In genomic region chr3:42214064-42214463, GRCh38 we compare ENCODE assay signal across 11 cellular contexts. TPM values are rescaled to one million over a fixed set of nuclear protein-coding genes. Genes with fewer than 3 reads are reported as not detected.
DNase-seq lines count a peak whose midpoint lies in the region; ATAC-seq and TF ChIP-seq lines count a peak whose summit lies in the region.
"Had no signal": no experiment of that assay in that cellular context is flagged by ENCODE, and none has a peak within 500 bp of the region (broad histone marks: within the 10 kb centered on the region; RNA-seq: fewer than 3 reads in every experiment).

No MANE protein-coding gene starts in this region.

- TF ChIP-seq POLR2A in Peyer's patch (IDR thresholded peaks at IDR 0.05) (no peak), gastrocnemius medialis (IDR thresholded peaks at IDR 0.05) (no peak)

- H3K4me3 ChIP-seq in Peyer's patch, result no peak overlapping the region
- H3K4me3 ChIP-seq in gastrocnemius medialis, result no peak overlapping the region

- no peaks in the 10 kb centered on the region for H3K27me3 Mint-ChIP-seq in T-helper 1 cell treated with Interleukin-12 subunit alpha and Interleukin-12 subunit beta and Interleukin-4 antibody, amounts not matched to agents 30 μg/mL and 1 μg/mL, for 36 hours (ENCODE audit: low read depth)
- H3K27me3 Mint-ChIP-seq in HFFc6 (ENCODE audit: insufficient read depth), result no peaks in the 10 kb centered on the region

- TF ChIP-seq CTCF in HFFc6 (IDR thresholded peaks at IDR 0.05) (no peak), Peyer's patch (IDR thresholded peaks at IDR 0.05) (no peak), gastrocnemius medialis (IDR thresholded peaks at IDR 0.05 in 4 of 5, conservative IDR thresholded peaks at IDR 0.05 in 1 of 5) (no peak)

- H3K4me1 ChIP-seq in Peyer's patch, result peaks cover 0 to 12% (median 0%) of the 10 kb centered on the region in 4 donors
- peaks cover 5 to 31% of the 10 kb centered on the region in 2 donors for H3K4me1 ChIP-seq in gastrocnemius medialis

- no peaks in the 10 kb centered on the region for H3K9me3 Mint-ChIP-seq in T-helper 1 cell treated with Interleukin-12 subunit alpha and Interleukin-12 subunit beta and Interleukin-4 antibody, amounts not matched to agents 30 μg/mL and 1 μg/mL, for 36 hours
- no peaks in the 10 kb centered on the region for H3K9me3 Mint-ChIP-seq in HFFc6
- H3K9me3 Mint-ChIP-seq: activated T-helper 1 cell treated with anti-CD3 and anti-CD28 coated beads, Interleukin-12 subunit alpha, Interleukin-12 subunit beta, Interleukin-2, Interleukin-4 antibody, amounts not matched to agents 30 ng/mL and 10 ng/mL and 1 ng/mL, durations not matched to agents 14 hours and 24 hours and 36 hours had no signal

- H3K36me3 ChIP-seq in Peyer's patch (peaks cover 0 to 69% (median 0%) of the 10 kb centered on the region in 3 donors), gastrocnemius medialis (peaks cover 0 to 22% of the 10 kb centered on the region in 2 donors)

- peak in 1 of 2 donors; percentile 21 for ATAC-seq in gastrocnemius medialis
- no peak for ATAC-seq in HG03571 (IDR thresholded peaks at IDR 0.05; ENCODE audit: unreplicated experiment)

- H3K27ac Mint-ChIP-seq in T-helper 1 cell treated with Interleukin-12 subunit alpha and Interleukin-12 subunit beta and Interleukin-4 antibody, amounts not matched to agents 30 μg/mL and 1 μg/mL, for 36 hours, result peak overlapping the region; percentile 8
- H3K27ac Mint-ChIP-seq in HFFc6, result peak overlapping the region; percentile 63

- no peaks in the 10 kb centered on the region for H3K9me3 ChIP-seq in Peyer's patch
- H3K9me3 ChIP-seq in gastrocnemius medialis, result no peaks in the 10 kb centered on the region

- H3K4me3 Mint-ChIP-seq in T-helper 1 cell treated with Interleukin-12 subunit alpha and Interleukin-12 subunit beta and Interleukin-4 antibody, amounts not matched to agents 30 μg/mL and 1 μg/mL, for 36 hours, result no peak overlapping the region
- H3K4me3 Mint-ChIP-seq in HFFc6, result peak overlapping the region; percentile 63
- H3K4me3 Mint-ChIP-seq: activated T-helper 1 cell treated with anti-CD3 and anti-CD28 coated beads, Interleukin-12 subunit alpha, Interleukin-12 subunit beta, Interleukin-2, Interleukin-4 antibody, amounts not matched to agents 30 ng/mL and 10 ng/mL and 1 ng/mL, durations not matched to agents 14 hours and 24 hours and 36 hours had no signal

- H3K4me1 Mint-ChIP-seq in T-helper 1 cell treated with Interleukin-12 subunit alpha and Interleukin-12 subunit beta and Interleukin-4 antibody, amounts not matched to agents 30 μg/mL and 1 μg/mL, for 36 hours (ENCODE audit: low read depth), result peaks cover 49% of the 10 kb centered on the region
- peaks cover 50% of the 10 kb centered on the region for H3K4me1 Mint-ChIP-seq in HFFc6 (ENCODE audit: low read depth)

- DNase-seq in T-helper 1 cell, result no peak
- DNase-seq in HFFc6, result no peak
- no peak for DNase-seq in Peyer's patch
- no peak for DNase-seq in gastrocnemius medialis
- DNase-seq in COLO829 (ENCODE audit: low spot score), result no peak
- DNase-seq in OCI-M1 (lab: John Stamatoyannopoulos, UW), result no peak
- DNase-seq: NCI-H2171 had no signal

- H3K27ac ChIP-seq in Peyer's patch (peak overlapping the region in 3 of 4 donors; percentile 6 to 20 (median 8)), gastrocnemius medialis (peak overlapping the region in 3 of 4 donors; percentile 11 to 76 (median 33))

- in situ Hi-C loops in gastrocnemius medialis (cut with MboI; ENCODE audit: low sequenced_read_pairs in 4 of 4), result no loop called here

- H3K27me3 ChIP-seq in Peyer's patch, result no peaks in the 10 kb centered on the region
- no peaks in the 10 kb centered on the region for H3K27me3 ChIP-seq in gastrocnemius medialis

- H3K36me3 Mint-ChIP-seq in T-helper 1 cell treated with Interleukin-12 subunit alpha and Interleukin-12 subunit beta and Interleukin-4 antibody, amounts not matched to agents 30 μg/mL and 1 μg/mL, for 36 hours (ENCODE audit: low read depth), result peaks cover 23% of the 10 kb centered on the region
- H3K36me3 Mint-ChIP-seq in HFFc6 (ENCODE audit: low read depth), result peaks cover 24% of the 10 kb centered on the region

- intact Hi-C loops in gastrocnemius medialis (cut with DNase I; ENCODE audit: low total_unique reads), result no loop called here

RNA-seq across cellular contexts. Expression of gene CCK, which starts 51.9 kb away (rescaled TPM):
- total RNA-seq in HFFc6 (2021; fragmentation: NEBNext Ultra II Directional; extraction: Animal tissue kit (Norgen Biotek cat#: 25700)), result not detected
- total RNA-seq in Peyer's patch (1 to 10 TPM in 1 of 4 donors, not detected in 3; 3.5 TPM), gastrocnemius medialis (1 to 10 TPM in 1 of 4 donors, not detected in 3; 1.1 TPM)
- total RNA-seq: activated T-helper 1 cell treated with anti-CD3 and anti-CD28 coated beads, Interleukin-12 subunit alpha, Interleukin-12 subunit beta, Interleukin-2, Interleukin-4 antibody, amounts not matched to agents 30 ng/mL and 10 ng/mL and 1 ng/mL, durations not matched to agents 14 hours and 24 hours and 36 hours; myocyte had no signal
